Comparison of ENCODE assay signal across 22 cellular contexts in genomic region chr14:96564389-96564788, GRCh38.
DNase-seq lines count a peak whose midpoint lies in the region; ATAC-seq and TF ChIP-seq lines count a peak whose summit lies in the region.
"Had no signal": no experiment of that assay in that cellular context is flagged by ENCODE, and none has a peak within 500 bp of the region (broad histone marks: within the 10 kb centered on the region; RNA-seq: fewer than 3 reads in every experiment).

No MANE protein-coding gene starts in this region.

- ATAC-seq in naive thymus-derived CD8-positive, alpha-beta T cell = no peak
- ATAC-seq in GM19467 (IDR thresholded peaks at IDR 0.05; ENCODE audit: unreplicated experiment) = no peak

- POLR2A ChIA-PET in naive thymus-derived CD8-positive, alpha-beta T cell (lab: Charles Lee) = no interaction called here

- peak; percentile 30 for DNase-seq in COR-L47 (lab: John Stamatoyannopoulos, UW)
- DNase-seq in Karpas-422 = peak; percentile 72
- DNase-seq in chondrocyte (ENCODE audit: low spot score) = no peak
- DNase-seq in neural crest cell (ENCODE audit: low read depth, low spot score) = no peak
- no peak for DNase-seq in naive thymus-derived CD8-positive, alpha-beta T cell
- no peak for DNase-seq in occipital lobe (lab: John Stamatoyannopoulos, UW)
- DNase-seq: activated CD4-positive, alpha-beta memory T cell treated with anti-CD3 and anti-CD28 coated beads for 36 hours; activated naive CD4-positive, alpha-beta T cell treated with anti-CD3 and anti-CD28 coated beads, Interleukin-2, amount 10 ng/mL, durations not matched to agents 7 days and 5 days; activated T-cell treated with anti-CD3 and anti-CD28 coated beads, Interleukin-2, amount 50 U/mL, for 1 hour; DMS153; glutamatergic neuron; NCI-H187; NCI-H510A; Right ventricle myocardium superior; stimulated activated CD8-positive, alpha-beta memory T cell treated with anti-CD3 and anti-CD28 coated beads, Interleukin-4, amount 100 ng/mL, for 48 hours; uterus; WERI-Rb-1 had no signal

- H3K27me3 ChIP-seq in Karpas-422 (ENCODE audit: low read length) = no peaks in the 10 kb centered on the region
- H3K27me3 ChIP-seq: BLaER1, uterus had no signal

- no peaks in the 10 kb centered on the region for H3K9me2 ChIP-seq in Karpas-422 (replicated peaks; ENCODE audit: insufficient read depth, low read length)

- no peak overlapping the region for H3K4me2 ChIP-seq in Karpas-422 (ENCODE audit: low read depth, low read length, poor library complexity, severe bottlenecking)
- H3K4me2 ChIP-seq: BLaER1, smooth muscle cell had no signal

- TF ChIP-seq CTCF in chondrocyte (IDR thresholded peaks at IDR 0.05) (peak; percentile 62), neural crest cell (conservative IDR thresholded peaks at IDR 0.05) (peak; percentile 38)

- 0 out of 2 replicates have a peak overlapping the region, but pooled peaks have one; percentile 8 for H3K27ac ChIP-seq in Karpas-422 (ENCODE audit: low read length)
- H3K27ac ChIP-seq: BLaER1, uterus, WERI-Rb-1 had no signal

- H3K36me3 ChIP-seq in Karpas-422 (ENCODE audit: insufficient read depth, low read length) = peaks cover 76% of the 10 kb centered on the region
- H3K36me3 ChIP-seq: uterus had no signal

- no peak overlapping the region for H3K9ac ChIP-seq in Karpas-422 (ENCODE audit: low read length)
- H3K9ac ChIP-seq: BLaER1 had no signal

- peaks cover 49% of the 10 kb centered on the region for H3K79me2 ChIP-seq in Karpas-422 (ENCODE audit: low read length)

- H3K4me3 Mint-ChIP-seq in chondrocyte (ENCODE audit: unreplicated experiment) (no peak overlapping the region), neural crest cell (no peak overlapping the region)
- H3K4me3 Mint-ChIP-seq in naive thymus-derived CD8-positive, alpha-beta T cell = no peak overlapping the region
- H3K4me3 Mint-ChIP-seq: activated CD4-positive, alpha-beta memory T cell treated with anti-CD3 and anti-CD28 coated beads for 36 hours; activated naive CD4-positive, alpha-beta T cell treated with anti-CD3 and anti-CD28 coated beads, Interleukin-2, amount 10 ng/mL, durations not matched to agents 7 days and 5 days; T-helper 1 cell treated with Interleukin-12 subunit alpha and Interleukin-12 subunit beta and Interleukin-4 antibody, amounts not matched to agents 30 μg/mL and 1 μg/mL, for 36 hours had no signal

- no peaks in the 10 kb centered on the region for H3K9me3 ChIP-seq in Karpas-422 (ENCODE audit: low read length)
- H3K9me3 ChIP-seq: BLaER1, uterus had no signal

- H3K4me1 Mint-ChIP-seq in chondrocyte (ENCODE audit: low read depth) (peaks cover 22% of the 10 kb centered on the region), neural crest cell (no peaks in the 10 kb centered on the region)
- H3K4me1 Mint-ChIP-seq in naive thymus-derived CD8-positive, alpha-beta T cell = peaks cover 0 to 5% (median 1%) of the 10 kb centered on the region in 4 donors
- H3K4me1 Mint-ChIP-seq: activated naive CD4-positive, alpha-beta T cell treated with anti-CD3 and anti-CD28 coated beads, Interleukin-2, amount 10 ng/mL, durations not matched to agents 7 days and 5 days had no signal

- H3K27ac Mint-ChIP-seq in chondrocyte (ENCODE audit: unreplicated experiment) (no peak overlapping the region), neural crest cell (ENCODE audit: unreplicated experiment) (no peak overlapping the region)
- H3K27ac Mint-ChIP-seq in naive thymus-derived CD8-positive, alpha-beta T cell = no peak overlapping the region
- H3K27ac Mint-ChIP-seq: activated CD4-positive, alpha-beta memory T cell treated with anti-CD3 and anti-CD28 coated beads for 36 hours; activated naive CD4-positive, alpha-beta T cell treated with anti-CD3 and anti-CD28 coated beads, Interleukin-2, amount 10 ng/mL, durations not matched to agents 7 days and 5 days; T-helper 1 cell treated with Interleukin-12 subunit alpha and Interleukin-12 subunit beta and Interleukin-4 antibody, amounts not matched to agents 30 μg/mL and 1 μg/mL, for 36 hours had no signal

- H3K9me3 Mint-ChIP-seq in chondrocyte (ENCODE audit: low read depth) = no peaks in the 10 kb centered on the region
- no peaks in the 10 kb centered on the region for H3K9me3 Mint-ChIP-seq in neural crest cell
- no peaks in the 10 kb centered on the region for H3K9me3 Mint-ChIP-seq in naive thymus-derived CD8-positive, alpha-beta T cell
- H3K9me3 Mint-ChIP-seq: activated CD4-positive, alpha-beta memory T cell treated with anti-CD3 and anti-CD28 coated beads for 36 hours; activated naive CD4-positive, alpha-beta T cell treated with anti-CD3 and anti-CD28 coated beads, Interleukin-2, amount 10 ng/mL, durations not matched to agents 7 days and 5 days; T-helper 1 cell treated with Interleukin-12 subunit alpha and Interleukin-12 subunit beta and Interleukin-4 antibody, amounts not matched to agents 30 μg/mL and 1 μg/mL, for 36 hours had no signal

- H3K4me1 ChIP-seq in Karpas-422 (ENCODE audit: low read length) = peaks cover 43% of the 10 kb centered on the region
- H3K4me1 ChIP-seq: BLaER1, uterus had no signal

- no peak overlapping the region for H3K4me3 ChIP-seq in Karpas-422 (ENCODE audit: low read length)
- H3K4me3 ChIP-seq: BLaER1, lung, smooth muscle cell, uterus had no signal

- H4K20me1 ChIP-seq in Karpas-422 (ENCODE audit: insufficient read depth, low read depth, low read length) = no peaks in the 10 kb centered on the region

- no peak overlapping the region for H2AFZ ChIP-seq in Karpas-422 (ENCODE audit: low read length)

- H3K36me3 Mint-ChIP-seq in chondrocyte (ENCODE audit: low read depth) (peaks cover 4% of the 10 kb centered on the region), neural crest cell (ENCODE audit: low read depth) (peaks cover 6% of the 10 kb centered on the region)
- peaks cover 4 to 83% (median 13%) of the 10 kb centered on the region in 3 donors for H3K36me3 Mint-ChIP-seq in naive thymus-derived CD8-positive, alpha-beta T cell

- no peaks in the 10 kb centered on the region for H3K27me3 Mint-ChIP-seq in chondrocyte (ENCODE audit: low read depth)
- H3K27me3 Mint-ChIP-seq in neural crest cell (ENCODE audit: low read depth) = no peaks in the 10 kb centered on the region
- no peaks in the 10 kb centered on the region for H3K27me3 Mint-ChIP-seq in naive thymus-derived CD8-positive, alpha-beta T cell
- H3K27me3 Mint-ChIP-seq: activated CD4-positive, alpha-beta memory T cell treated with anti-CD3 and anti-CD28 coated beads for 36 hours; activated naive CD4-positive, alpha-beta T cell treated with anti-CD3 and anti-CD28 coated beads, Interleukin-2, amount 10 ng/mL, durations not matched to agents 7 days and 5 days had no signal

Comparison
In these comparisons a context has a peak if more than half of its experiments do, and no peak if none do; other contexts are left out.
1. DNase-seq: peak in COR-L47 (single experiment) and Karpas-422 (single experiment); none in chondrocyte (single experiment), neural crest cell (single experiment), naive thymus-derived CD8-positive, alpha-beta T cell (0 of 10) and occipital lobe (single experiment).